ENCODE assay signal across 16 cellular contexts in the genomic region with DNA sequence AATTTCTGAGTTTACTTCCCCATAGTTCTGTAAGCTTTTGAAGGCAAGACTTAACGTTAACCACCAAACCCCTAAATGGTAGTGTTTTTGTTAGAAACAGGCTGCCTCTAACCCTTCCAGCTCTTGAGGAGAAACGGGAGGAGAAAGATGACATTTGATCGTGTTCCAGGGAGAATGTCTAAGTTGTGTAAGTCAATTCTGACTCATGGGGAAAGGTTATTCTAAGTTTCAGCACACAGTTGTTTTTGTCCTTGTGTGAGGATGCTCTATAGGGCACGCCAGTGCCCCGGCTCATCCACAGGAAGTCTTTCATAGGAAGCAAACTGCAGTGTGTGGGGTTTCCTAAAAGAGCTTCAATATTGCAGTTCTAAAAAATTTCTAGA.
A peak's percentile ranks its signal among the peaks of the same experiment; 100 is the strongest.
DNase-seq lines count a peak whose midpoint lies in the region; ATAC-seq and TF ChIP-seq lines count a peak whose summit lies in the region.
"Had no signal": no experiment of that assay in that cellular context is flagged by ENCODE, and none has a peak within 500 bp of the region (broad histone marks: within the 10 kb centered on the region; RNA-seq: fewer than 3 reads in every experiment).

No MANE protein-coding gene starts in this region.

- H3K4me1 ChIP-seq in mesenchymal stem cell (ENCODE audit: control insufficient read depth, insufficient read depth, low read depth, low read length) = peaks cover 6% of the 10 kb centered on the region
- H3K4me1 ChIP-seq in Caco-2 = peaks cover 27% of the 10 kb centered on the region
- H3K4me1 ChIP-seq: neural progenitor cell had no signal

- no peak overlapping the region for H3K27ac ChIP-seq in mesenchymal stem cell (ENCODE audit: low read length, poor library complexity, severe bottlenecking)
- H3K27ac ChIP-seq: left ventricle myocardium inferior, neural progenitor cell had no signal

- 38% methylated on average over 5 of the region's 5 CpGs for WGBS in mesenchymal stem cell

- H3K79me1 ChIP-seq in mesenchymal stem cell (replicated peaks; ENCODE audit: low read length, poor library complexity, severe bottlenecking) = no peaks in the 10 kb centered on the region

- no peak overlapping the region for H3K14ac ChIP-seq in mesenchymal stem cell (ENCODE audit: low read length in 2 of 2)

- no peak overlapping the region for H4K91ac ChIP-seq in mesenchymal stem cell (ENCODE audit: low read length)

- H2BK15ac ChIP-seq in mesenchymal stem cell (ENCODE audit: low read depth, poor library complexity, severe bottlenecking) = no peak overlapping the region

- H3K4me1 Mint-ChIP-seq in endothelial cell (ENCODE audit: unreplicated experiment) (no peaks in the 10 kb centered on the region), Caco-2 (ENCODE audit: low read depth, unreplicated experiment) (no peaks in the 10 kb centered on the region)
- H3K4me1 Mint-ChIP-seq in activated T-cell treated with anti-CD3 and anti-CD28 coated beads, Interleukin-2, amount 50 U/mL, for 4 hours (ENCODE audit: low read depth) = no peaks in the 10 kb centered on the region

- H3K36me3 Mint-ChIP-seq in endothelial cell (ENCODE audit: low read depth, unreplicated experiment) (no peaks in the 10 kb centered on the region), Caco-2 (ENCODE audit: insufficient read depth, unreplicated experiment) (no peaks in the 10 kb centered on the region)
- H3K36me3 Mint-ChIP-seq in activated T-cell treated with anti-CD3 and anti-CD28 coated beads, Interleukin-2, amount 50 U/mL, for 4 hours (ENCODE audit: insufficient read depth) = no peaks in the 10 kb centered on the region
- H3K36me3 Mint-ChIP-seq: neural progenitor cell had no signal

- no peak overlapping the region for H3K4ac ChIP-seq in mesenchymal stem cell (ENCODE audit: low read depth in 1 of 2, low read length in 2 of 2)

- H2AFZ ChIP-seq in mesenchymal stem cell (ENCODE audit: low read depth, low read length) = no peak overlapping the region
- H2AFZ ChIP-seq: neural progenitor cell had no signal

- no peaks in the 10 kb centered on the region for H3K9me3 ChIP-seq in mesenchymal stem cell (ENCODE audit: control insufficient read depth, low read length)
- H3K9me3 ChIP-seq in Caco-2 = peaks cover 4% of the 10 kb centered on the region; the same call in 1 of the 2 replicates

- H3K4me3 Mint-ChIP-seq in endothelial cell (ENCODE audit: unreplicated experiment) (no peak overlapping the region), Caco-2 (ENCODE audit: unreplicated experiment) (no peak overlapping the region)
- no peak overlapping the region for H3K4me3 Mint-ChIP-seq in activated T-cell treated with anti-CD3 and anti-CD28 coated beads, Interleukin-2, amount 50 U/mL, for 4 hours
- H3K4me3 Mint-ChIP-seq: neural progenitor cell had no signal

- H2BK5ac ChIP-seq in mesenchymal stem cell (ENCODE audit: low read depth, low read length, poor library complexity, severe bottlenecking) = no peak overlapping the region

- H3K27me3 ChIP-seq in mesenchymal stem cell (ENCODE audit: control insufficient read depth in 1 of 2, insufficient read depth in 1 of 2, low read length in 2 of 2) = no peaks in the 10 kb centered on the region
- H3K27me3 ChIP-seq in Caco-2 (replicated peaks; ENCODE audit: control insufficient read depth, insufficient read depth, low read length) = no peaks in the 10 kb centered on the region
- H3K27me3 ChIP-seq: neural progenitor cell had no signal

- H3K9ac ChIP-seq in mesenchymal stem cell (ENCODE audit: low read length) = no peak overlapping the region
- H3K9ac ChIP-seq: neural progenitor cell had no signal

- TF ChIP-seq CTCF in endothelial cell (IDR thresholded peaks at IDR 0.05; ENCODE audit: unreplicated experiment) (no peak), Caco-2 (IDR thresholded peaks at IDR 0.05; ENCODE audit: insufficient read depth in 1 of 2, low read depth in 1 of 2, low read length in 1 of 2, severe bottlenecking in 1 of 2, unreplicated experiment in 1 of 2) (no peak)

- peak overlapping the region; percentile 45 for H2AK5ac ChIP-seq in mesenchymal stem cell (ENCODE audit: low read length, severe bottlenecking)

- H3K9me3 Mint-ChIP-seq in endothelial cell (ENCODE audit: unreplicated experiment) = no peaks in the 10 kb centered on the region
- H3K9me3 Mint-ChIP-seq in Caco-2 (ENCODE audit: unreplicated experiment) = peaks cover 15% of the 10 kb centered on the region
- H3K9me3 Mint-ChIP-seq in activated T-cell treated with anti-CD3 and anti-CD28 coated beads, Interleukin-2, amount 50 U/mL, for 4 hours = no peaks in the 10 kb centered on the region

- no peak for ATAC-seq in activated T-cell treated with anti-CD3 and anti-CD28 coated beads, Interleukin-2, amount 50 U/mL, for 4 hours

- H3K23ac ChIP-seq in mesenchymal stem cell (ENCODE audit: low read length in 2 of 2) = no peak overlapping the region

- peak overlapping the region; percentile 61 for H4K8ac ChIP-seq in mesenchymal stem cell (ENCODE audit: low read length)

- no TSS peak for BruUV-seq in Caco-2 (replicated peaks; lab: Mats Ljungman, UMichigan)

- H2BK120ac ChIP-seq in mesenchymal stem cell (ENCODE audit: low read depth, low read length) = no peak overlapping the region

- H3K4me2 ChIP-seq in mesenchymal stem cell (ENCODE audit: low read length, poor library complexity, severe bottlenecking) = no peak overlapping the region
- H3K4me2 ChIP-seq: neural progenitor cell had no signal

- H3K4me3 ChIP-seq in mesenchymal stem cell (ENCODE audit: insufficient read depth in 1 of 2, low read depth in 1 of 2, low read length in 2 of 2) (no peak overlapping the region), Caco-2 (ENCODE audit: low read depth, low read length) (no peak overlapping the region)
- H3K4me3 ChIP-seq: left ventricle myocardium inferior, neural progenitor cell had no signal

- intact Hi-C loops in Caco-2 (cut with micrococcal nuclease; ENCODE audit: unreplicated experiment) = no loop called here

- H3K18ac ChIP-seq in mesenchymal stem cell (ENCODE audit: low read depth in 1 of 2, low read length in 2 of 2) = peak overlapping the region in 1 of 2 experiments; percentile 62

- H3K27ac Mint-ChIP-seq in endothelial cell (ENCODE audit: unreplicated experiment) (no peak overlapping the region), Caco-2 (ENCODE audit: unreplicated experiment) (no peak overlapping the region)
- H3K27ac Mint-ChIP-seq: neural progenitor cell had no signal

- H3K27me3 Mint-ChIP-seq in endothelial cell (ENCODE audit: unreplicated experiment) = peaks cover 4% of the 10 kb centered on the region
- no peaks in the 10 kb centered on the region for H3K27me3 Mint-ChIP-seq in Caco-2 (ENCODE audit: insufficient read depth, unreplicated experiment)
- H3K27me3 Mint-ChIP-seq in activated T-cell treated with anti-CD3 and anti-CD28 coated beads, Interleukin-2, amount 50 U/mL, for 4 hours (ENCODE audit: low read depth) = no peaks in the 10 kb centered on the region

- CTCF ChIA-PET in Caco-2 (lab: Charles Lee) = no interaction called here

- POLR2A ChIA-PET in Caco-2 (lab: Charles Lee) = no interaction called here

- no peaks in the 10 kb centered on the region for H3K36me3 ChIP-seq in mesenchymal stem cell (ENCODE audit: control insufficient read depth in 1 of 2, insufficient read depth in 2 of 2, low read depth in 1 of 2, low read length in 2 of 2)
- no peaks in the 10 kb centered on the region for H3K36me3 ChIP-seq in Caco-2 (ENCODE audit: control insufficient read depth, insufficient read depth, low read length)
- H3K36me3 ChIP-seq: left ventricle myocardium inferior, neural progenitor cell had no signal

- H2BK12ac ChIP-seq in mesenchymal stem cell (ENCODE audit: low read length in 2 of 2) = no peak overlapping the region

- DNase-seq in AG08395 (ENCODE audit: low spot score) (peak; percentile 67), M059J (ENCODE audit: low read depth) (peak; percentile 86), dedifferentiated amniotic fluid mesenchymal stem cell (ENCODE audit: extremely low spot score) (peak; percentile 50), mesenchymal stem cell (peak; percentile 84), SIG-M5 treated with dmso at 0.1 percent for 504 hours (lab: John Stamatoyannopoulos, UW; ENCODE audit: unreplicated experiment) (no peak), endothelial cell (ENCODE audit: low spot score) (no peak), Caco-2 (no peak)
- no peak for DNase-seq in activated T-cell treated with anti-CD3 and anti-CD28 coated beads, Interleukin-2, amount 50 U/mL, for 4 hours
- DNase-seq: head of caudate nucleus; KG1; left ventricle myocardium inferior; NCI-H2029 treated with DMSO at 0.1 percent for 48 hours; NK-92 treated with Interleukin-12 subunit alpha and Interleukin-12 subunit beta, amount 100 ng/mL, for 24 hours; stimulated activated CD4-positive, alpha-beta T cell treated with anti-CD3 and anti-CD28 coated beads, Interleukin-15, amount 100 ng/mL, for 24 hours; stimulated activated CD8-positive, alpha-beta memory T cell treated with anti-CD3 and anti-CD28 coated beads, Interleukin-4, amount 100 ng/mL, for 48 hours had no signal

Comparison
In these comparisons a context has a peak if more than half of its experiments do, and no peak if none do; other contexts are left out.
1. DNase-seq: peak in AG08395 (single experiment), M059J (single experiment), dedifferentiated amniotic fluid mesenchymal stem cell (single experiment) and mesenchymal stem cell (single experiment); none in SIG-M5 treated with dmso at 0.1 percent for 504 hours (single experiment), endothelial cell (single experiment), Caco-2 (0 of 2) and activated T-cell treated with anti-CD3 and anti-CD28 coated beads, Interleukin-2, amount 50 U/mL, for 4 hours (single experiment).